In the genomic region with DNA sequence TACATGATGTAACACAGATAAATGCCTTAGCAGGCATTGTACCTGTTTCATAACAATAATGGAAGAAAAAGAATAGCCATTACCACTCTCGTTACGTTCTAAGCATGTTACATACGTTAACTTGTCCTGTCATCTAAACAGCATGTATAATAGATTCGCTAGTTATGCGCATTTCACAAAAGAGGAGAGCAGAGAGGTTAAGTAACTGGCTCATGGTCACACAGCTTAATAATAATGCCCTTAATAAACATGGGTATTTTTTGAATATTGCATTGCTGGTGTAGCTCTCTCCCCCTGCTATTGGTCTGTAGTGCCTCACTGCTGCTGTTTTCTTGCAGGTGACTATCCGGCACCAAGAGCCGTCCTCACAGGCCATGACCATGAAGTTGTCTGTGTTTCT, we compare ENCODE assay signal across 27 cellular contexts.
"Had no signal": no experiment of that assay in that cellular context is flagged by ENCODE, and none has a peak within 500 bp of the region (broad histone marks: within the 10 kb centered on the region; RNA-seq: fewer than 3 reads in every experiment).

No MANE protein-coding gene starts in this region.

- ATAC-seq: effector memory CD8-positive, alpha-beta T cell; esophagus mucosa; foreskin keratinocyte; gastrocnemius medialis; heart left ventricle; heart right ventricle had no signal

- H3K4me1 ChIP-seq: colonic mucosa, esophagus muscularis mucosa, esophagus squamous epithelium, foreskin keratinocyte, gastrocnemius medialis, heart left ventricle had no signal

- H3K9me3 ChIP-seq: colonic mucosa, esophagus muscularis mucosa, esophagus squamous epithelium, gastrocnemius medialis, heart left ventricle, heart right ventricle had no signal

- H3K27ac ChIP-seq: colonic mucosa, coronary artery, dorsolateral prefrontal cortex, epithelial cell of prostate, esophagus muscularis mucosa, esophagus squamous epithelium, foreskin keratinocyte, gastrocnemius medialis, heart left ventricle, heart right ventricle had no signal

- H3K36me3 ChIP-seq: colonic mucosa, esophagus squamous epithelium, gastrocnemius medialis had no signal

- DNase-seq: colonic mucosa; cortex of kidney; dermis blood vessel endothelial cell; dorsolateral prefrontal cortex; effector CD4-positive, alpha-beta T cell; effector CD8-positive, alpha-beta T cell; effector memory CD4-positive, alpha-beta T cell; effector memory CD8-positive, alpha-beta T cell; endodermal cell; erythroblast; esophagus squamous epithelium; foreskin fibroblast; foreskin keratinocyte; foreskin melanocyte; gastrocnemius medialis; glutamatergic neuron; head of caudate nucleus; heart left ventricle; heart right ventricle had no signal

- H3K4me3 ChIP-seq: colonic mucosa, coronary artery, dorsolateral prefrontal cortex, esophagus muscularis mucosa, esophagus squamous epithelium, gastrocnemius medialis, heart left ventricle, heart right ventricle had no signal

- H3K27me3 ChIP-seq: colonic mucosa, dorsolateral prefrontal cortex, esophagus muscularis mucosa, esophagus squamous epithelium, foreskin keratinocyte, gastrocnemius medialis, heart left ventricle, heart right ventricle had no signal

- FAIRE-seq: colon, endometrium, endothelial cell of umbilical vein, frontal cortex had no signal
